7 cellular contexts compared by ENCODE assay signal in genomic region chr4:123599920-123600394, GRCh38.
DNase-seq lines count a peak whose midpoint lies in the region; ATAC-seq and TF ChIP-seq lines count a peak whose summit lies in the region.

No MANE protein-coding gene starts in this region.

- H3K4me1 Mint-ChIP-seq in nephron progenitor cell = peaks cover 37% of the 10 kb centered on the region

- H3K4me3 Mint-ChIP-seq in nephron progenitor cell = peak overlapping the region; percentile 41

- no peak for TF ChIP-seq CTCF in nephron progenitor cell (IDR thresholded peaks at IDR 0.05)
- TF ChIP-seq CTCF in uterus (IDR thresholded peaks at IDR 0.05) = no peak

- H3K4me3 ChIP-seq in uterus = no peak overlapping the region

- intact Hi-C loops in uterus (cut with DNase I; ENCODE audit: low total_unique reads) = no loop called here

- no peaks in the 10 kb centered on the region for H3K36me3 ChIP-seq in uterus

- no peaks in the 10 kb centered on the region for H3K27me3 Mint-ChIP-seq in nephron progenitor cell (ENCODE audit: low read depth, poor library complexity)

- H3K9me3 Mint-ChIP-seq in nephron progenitor cell = peaks cover 9% of the 10 kb centered on the region

- peak; percentile 99 for ATAC-seq in GM18520 (IDR thresholded peaks at IDR 0.05; ENCODE audit: unreplicated experiment)
- ATAC-seq in HG02678 (IDR thresholded peaks at IDR 0.05; ENCODE audit: unreplicated experiment) = peak; percentile 100

- H3K36me3 Mint-ChIP-seq in nephron progenitor cell (ENCODE audit: low read depth) = peaks cover 8% of the 10 kb centered on the region

- no peaks in the 10 kb centered on the region for H3K4me1 ChIP-seq in uterus

- DNase-seq in NCI-H1436 treated with DMSO at 0.1 percent for 48 hours (lab: John Stamatoyannopoulos, UW) = peak; percentile 45
- DNase-seq in activated T-cell treated with anti-CD3 and anti-CD28 coated beads for 1 hour (ENCODE audit: low read depth) = peak; percentile 26
- peak; percentile 33 for DNase-seq in fibroblast of gingiva (ENCODE audit: low read depth)
- DNase-seq in nephron progenitor cell = peak; percentile 24
- peak; percentile 47 to 60 for DNase-seq in uterus

- H3K27ac Mint-ChIP-seq in nephron progenitor cell = peak overlapping the region; percentile 97

- TF ChIP-seq POLR2A in uterus (IDR thresholded peaks at IDR 0.05) = no peak

- no peaks in the 10 kb centered on the region for H3K9me3 ChIP-seq in uterus

- no peaks in the 10 kb centered on the region for H3K27me3 ChIP-seq in uterus

- peak overlapping the region; percentile 44 to 50 for H3K27ac ChIP-seq in uterus
